In the genomic region with DNA sequence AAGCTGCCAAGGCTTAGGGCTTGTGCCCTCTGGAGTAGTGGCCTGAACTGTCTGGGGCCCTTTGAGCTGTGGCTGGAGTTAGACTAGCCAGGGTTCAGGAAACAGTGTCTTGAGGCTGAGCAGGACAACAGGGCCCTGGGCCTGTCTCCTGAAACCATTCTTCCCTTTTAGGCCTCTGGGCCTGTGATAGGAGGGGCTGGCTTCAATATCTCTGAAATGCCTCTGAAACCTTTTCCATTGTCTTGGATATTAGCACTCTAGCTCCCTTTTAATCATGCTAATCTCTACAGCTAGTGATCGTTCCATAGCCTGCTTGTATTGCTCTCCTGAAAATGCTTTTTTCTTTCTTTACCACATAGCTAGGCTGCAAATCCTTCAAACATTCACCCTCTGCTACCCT, we compare ENCODE assay signal across 33 cellular contexts.
"Had no signal": no experiment of that assay in that cellular context is flagged by ENCODE, and none has a peak within 500 bp of the region (broad histone marks: within the 10 kb centered on the region; RNA-seq: fewer than 3 reads in every experiment).

No MANE protein-coding gene starts in this region.

- H3K9me3 ChIP-seq: colonic mucosa had no signal

- H3K4me1 ChIP-seq: colonic mucosa had no signal

- H3K27me3 ChIP-seq: brain microvascular endothelial cell, colonic mucosa had no signal

- H3K36me3 Mint-ChIP-seq: activated CD4-positive, alpha-beta memory T cell treated with anti-CD3 and anti-CD28 coated beads for 36 hours; activated naive CD8-positive, alpha-beta T cell treated with anti-CD3 and anti-CD28 coated beads for 36 hours had no signal

- H3K4me1 Mint-ChIP-seq: activated naive CD8-positive, alpha-beta T cell treated with anti-CD3 and anti-CD28 coated beads for 36 hours; activated T-helper 17 cell treated with anti-CD3 and anti-CD28 coated beads, Interleukin-2, amount 50 U/mL, for 72 hours had no signal

- H3K36me3 ChIP-seq: brain microvascular endothelial cell, colonic mucosa had no signal

- H3K4me3 Mint-ChIP-seq: activated CD4-positive, alpha-beta memory T cell treated with anti-CD3 and anti-CD28 coated beads for 36 hours; activated naive CD8-positive, alpha-beta T cell treated with anti-CD3 and anti-CD28 coated beads for 36 hours; activated T-helper 17 cell treated with anti-CD3 and anti-CD28 coated beads, Interleukin-2, amount 50 U/mL, for 72 hours had no signal

- ATAC-seq: activated T-helper 17 cell treated with anti-CD3 and anti-CD28 coated beads, Interleukin-2, amount 50 U/mL, for 72 hours had no signal

- DNase-seq: activated CD4-positive, alpha-beta memory T cell treated with anti-CD3 and anti-CD28 coated beads for 36 hours; activated CD4-positive, alpha-beta T cell treated with anti-CD3 and anti-CD28 coated beads, Interleukin-2, amount 50 U/mL, for 1 hour; activated CD8-positive, alpha-beta memory T cell treated with anti-CD3 and anti-CD28 coated beads, Interleukin-2, amount 50 U/mL, for 4 hours; activated effector memory CD4-positive, alpha-beta T cell treated with anti-CD3 and anti-CD28 coated beads, Interleukin-2, amount 50 U/mL, for 16 hours; activated naive CD4-positive, alpha-beta T cell; activated naive CD4-positive, alpha-beta T cell treated with anti-CD3 and anti-CD28 coated beads, Interleukin-2, amount 50 U/mL, for 16 hours; activated naive CD8-positive, alpha-beta T cell treated with anti-CD3 and anti-CD28 coated beads for 36 hours; activated T-cell treated with anti-CD3 and anti-CD28 coated beads for 4 hours; activated T-cell treated with anti-CD3 and anti-CD28 coated beads, Interleukin-2, amount 50 U/mL, for 48 hours; amniotic stem cell; aorta; brain microvascular endothelial cell; central memory CD4-positive, alpha-beta T cell; colonic mucosa; Karpas-422; NCI-H1048; NCI-H1105 treated with DMSO at 0.1 percent for 48 hours; NCI-H1436; NCI-H1694; NCI-H1930; NCI-H2081 treated with DMSO at 0.1 percent for 48 hours; NCI-H345; NCI-H510A; NCI-H526; NCI-H748 treated with DMSO at 0.1 percent for 48 hours; OCI-M1; Right ventricle myocardium superior; SW 1271; T-helper 1 cell; T-helper 2 cell; T-helper 9 cell had no signal

- H3K4me3 ChIP-seq: colonic mucosa had no signal

- H3K27me3 Mint-ChIP-seq: activated CD4-positive, alpha-beta memory T cell treated with anti-CD3 and anti-CD28 coated beads for 36 hours; activated naive CD8-positive, alpha-beta T cell treated with anti-CD3 and anti-CD28 coated beads for 36 hours; activated T-helper 17 cell treated with anti-CD3 and anti-CD28 coated beads, Interleukin-2, amount 50 U/mL, for 72 hours had no signal

- H3K9me3 Mint-ChIP-seq: activated CD4-positive, alpha-beta memory T cell treated with anti-CD3 and anti-CD28 coated beads for 36 hours; activated naive CD8-positive, alpha-beta T cell treated with anti-CD3 and anti-CD28 coated beads for 36 hours had no signal

- H3K27ac ChIP-seq: brain microvascular endothelial cell, colonic mucosa, VCaP had no signal

- H3K27ac Mint-ChIP-seq: activated CD4-positive, alpha-beta memory T cell treated with anti-CD3 and anti-CD28 coated beads for 36 hours; activated naive CD8-positive, alpha-beta T cell treated with anti-CD3 and anti-CD28 coated beads for 36 hours; activated T-helper 17 cell treated with anti-CD3 and anti-CD28 coated beads, Interleukin-2, amount 50 U/mL, for 72 hours had no signal
